Comparison of ENCODE assay signal across 8 cellular contexts in the genomic region with DNA sequence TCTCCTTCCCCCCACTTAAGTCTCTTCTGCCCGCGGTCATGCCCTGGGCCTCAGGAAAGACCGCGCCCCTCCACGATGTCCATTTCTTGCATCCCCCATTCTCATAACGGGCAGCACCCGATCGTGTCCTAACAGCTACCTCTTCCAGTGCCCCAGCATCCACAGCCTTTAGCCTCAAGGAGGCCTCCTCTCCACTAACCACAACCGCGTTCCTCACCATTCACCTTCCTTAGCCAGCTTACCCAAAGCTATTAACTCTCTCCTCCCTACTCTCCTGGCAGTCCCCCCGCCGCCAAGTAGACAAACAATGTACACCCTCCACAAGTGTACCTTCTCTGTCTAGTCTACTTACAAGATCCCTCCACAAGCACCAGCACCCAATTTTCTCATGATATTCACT. TPM values are rescaled to one million over a fixed set of nuclear protein-coding genes. Genes with fewer than 3 reads are reported as not detected.
A peak's percentile ranks its signal among the peaks of the same experiment; 100 is the strongest.
DNase-seq lines count a peak whose midpoint lies in the region; ATAC-seq lines count a peak whose summit lies in the region.

No MANE protein-coding gene starts in this region.

- H3K27ac ChIP-seq in right cardiac atrium (ENCODE audit: low read length): peak overlapping the region; percentile 59

- H3K27me3 ChIP-seq in right cardiac atrium (ENCODE audit: control insufficient read depth, insufficient read depth): no peaks in the 10 kb centered on the region

- peak overlapping the region; percentile 88 for H3K4me3 Mint-ChIP-seq in activated T-cell treated with anti-CD3 and anti-CD28 coated beads, Interleukin-2, amount 50 U/mL, for 4 hours

- in situ Hi-C loops in KBM-7 (cut with MboI; ENCODE audit: low pct_unique_long_range_greater_than_20kb, low sequenced_read_pairs): loop anchor here (25.0 kb wide), 1 partner anchor 326 kb away; the partner anchor contains the start of gene USP51

- ATAC-seq in activated T-cell treated with anti-CD3 and anti-CD28 coated beads, Interleukin-2, amount 50 U/mL, for 4 hours: no peak
- ATAC-seq in right cardiac atrium: no peak
- no peak for ATAC-seq in HG03442 (IDR thresholded peaks at IDR 0.05; ENCODE audit: unreplicated experiment)

- no peaks in the 10 kb centered on the region for H3K9me3 Mint-ChIP-seq in activated T-cell treated with anti-CD3 and anti-CD28 coated beads, Interleukin-2, amount 50 U/mL, for 4 hours

- H3K4me1 ChIP-seq in right cardiac atrium (ENCODE audit: control insufficient read depth, insufficient read depth, low read length): peaks cover 2% of the 10 kb centered on the region

- H3K4me3 ChIP-seq in right cardiac atrium (ENCODE audit: low read length) (peak overlapping the region; percentile 44), skeletal muscle cell (ENCODE audit: low read depth, low read length) (peak overlapping the region; percentile 63)

- WGBS in right cardiac atrium: 20% methylated on average over 12 of the region's 12 CpGs

- peaks cover 10% of the 10 kb centered on the region for H3K4me1 Mint-ChIP-seq in activated T-cell treated with anti-CD3 and anti-CD28 coated beads, Interleukin-2, amount 50 U/mL, for 4 hours (ENCODE audit: low read depth)

- no peaks in the 10 kb centered on the region for H3K36me3 Mint-ChIP-seq in activated T-cell treated with anti-CD3 and anti-CD28 coated beads, Interleukin-2, amount 50 U/mL, for 4 hours (ENCODE audit: insufficient read depth)

- intact Hi-C loops in right cardiac atrium (cut with DNase I): no loop called here

- H3K9me3 ChIP-seq in right cardiac atrium (ENCODE audit: control insufficient read depth, low read length): no peaks in the 10 kb centered on the region

- no peak for DNase-seq in activated T-cell treated with anti-CD3 and anti-CD28 coated beads, Interleukin-2, amount 50 U/mL, for 4 hours
- DNase-seq in activated T-cell treated with anti-CD3 and anti-CD28 coated beads, Interleukin-2, amount 50 U/mL, for 1 hour: no peak
- DNase-seq in activated T-cell treated with anti-CD3 and anti-CD28 coated beads, Interleukin-2, amount 50 U/mL, for 48 hours: peak; percentile 26 to 29
- DNase-seq in right cardiac atrium: no peak
- DNase-seq in skeletal muscle cell (ENCODE audit: low read depth): no peak
- no peak for DNase-seq in KBM-7
- DNase-seq in ureter (ENCODE audit: low spot score): no peak

- H3K27me3 Mint-ChIP-seq in activated T-cell treated with anti-CD3 and anti-CD28 coated beads, Interleukin-2, amount 50 U/mL, for 4 hours (ENCODE audit: low read depth): no peaks in the 10 kb centered on the region

RNA-seq across cellular contexts. Expression of gene PAGE5, which starts 58.6 kb away (rescaled TPM):
- total RNA-seq in activated T-cell treated with anti-CD3 and anti-CD28 coated beads, Interleukin-2, amount 50 U/mL, for 4 hours: 1 to 10 TPM in 1 of 3 donors, under 1 TPM in 1, not detected in 1; 0.90 to 3.0 TPM
- total RNA-seq in right cardiac atrium (not detected), ureter (not detected)
- polyA plus RNA-seq in right cardiac atrium: not detected

Comparison
In these comparisons a context has a peak if more than half of its experiments do, and no peak if none do; other contexts are left out.
1. DNase-seq: peak in activated T-cell treated with anti-CD3 and anti-CD28 coated beads, Interleukin-2, amount 50 U/mL, for 48 hours (2 of 2); none in activated T-cell treated with anti-CD3 and anti-CD28 coated beads, Interleukin-2, amount 50 U/mL, for 4 hours (single experiment), activated T-cell treated with anti-CD3 and anti-CD28 coated beads, Interleukin-2, amount 50 U/mL, for 1 hour (single experiment), right cardiac atrium (0 of 3), skeletal muscle cell (single experiment), KBM-7 (single experiment) and ureter (single experiment).